ENCODE assay signal across 9 cellular contexts in genomic region chr17:76528528-76529223, GRCh38. TPM values are rescaled to one million over a fixed set of nuclear protein-coding genes. Genes with fewer than 3 reads are reported as not detected.
DNase-seq lines count a peak whose midpoint lies in the region; ATAC-seq, FAIRE-seq and TF ChIP-seq lines count a peak whose summit lies in the region.
"Had no signal": no experiment of that assay in that cellular context is flagged by ENCODE, and none has a peak within 500 bp of the region (broad histone marks: within the 10 kb centered on the region; RNA-seq: fewer than 3 reads in every experiment).

No MANE protein-coding gene starts in this region.

- H3K36me3 Mint-ChIP-seq in activated naive CD8-positive, alpha-beta T cell treated with anti-CD3 and anti-CD28 coated beads, Interleukin-2, amount 50 U/mL, for 24 hours (ENCODE audit: low read depth) = no peaks in the 10 kb centered on the region
- no peaks in the 10 kb centered on the region for H3K36me3 Mint-ChIP-seq in stimulated activated memory B cell treated with anti-CD40 and anti-IgM and Interleukin-4, amounts not matched to agents 10 μg/mL and 1 μg/mL and 100 μg/mL, for 72 hours
- H3K36me3 Mint-ChIP-seq: WTC11 had no signal

- no peaks in the 10 kb centered on the region for H3K9me3 Mint-ChIP-seq in activated naive CD8-positive, alpha-beta T cell treated with anti-CD3 and anti-CD28 coated beads, Interleukin-2, amount 50 U/mL, for 24 hours
- no peaks in the 10 kb centered on the region for H3K9me3 Mint-ChIP-seq in stimulated activated memory B cell treated with anti-CD40 and anti-IgM and Interleukin-4, amounts not matched to agents 10 μg/mL and 1 μg/mL and 100 μg/mL, for 72 hours
- H3K9me3 Mint-ChIP-seq: WTC11 had no signal

- DNase-seq in GM12891 (ENCODE audit: insufficient read length, low spot score) (no peak), left cardiac atrium (peak; percentile 88), nucleus accumbens (lab: John Stamatoyannopoulos, UW) (no peak), head of caudate nucleus (no peak)
- DNase-seq in activated naive CD8-positive, alpha-beta T cell treated with anti-CD3 and anti-CD28 coated beads, Interleukin-2, amount 50 U/mL, for 24 hours = no peak

- peaks cover 2% of the 10 kb centered on the region for H3K27me3 Mint-ChIP-seq in activated naive CD8-positive, alpha-beta T cell treated with anti-CD3 and anti-CD28 coated beads, Interleukin-2, amount 50 U/mL, for 24 hours
- H3K27me3 Mint-ChIP-seq in stimulated activated memory B cell treated with anti-CD40 and anti-IgM and Interleukin-4, amounts not matched to agents 10 μg/mL and 1 μg/mL and 100 μg/mL, for 72 hours = no peaks in the 10 kb centered on the region

- H3K4me3 Mint-ChIP-seq in activated naive CD8-positive, alpha-beta T cell treated with anti-CD3 and anti-CD28 coated beads, Interleukin-2, amount 50 U/mL, for 24 hours = peak overlapping the region; percentile 32
- peak overlapping the region; percentile 68 for H3K4me3 Mint-ChIP-seq in stimulated activated memory B cell treated with anti-CD40 and anti-IgM and Interleukin-4, amounts not matched to agents 10 μg/mL and 1 μg/mL and 100 μg/mL, for 72 hours
- H3K4me3 Mint-ChIP-seq: WTC11 had no signal

- H3K4me1 Mint-ChIP-seq in activated naive CD8-positive, alpha-beta T cell treated with anti-CD3 and anti-CD28 coated beads, Interleukin-2, amount 50 U/mL, for 24 hours = peaks cover 30% of the 10 kb centered on the region
- peaks cover 64% of the 10 kb centered on the region for H3K4me1 Mint-ChIP-seq in stimulated activated memory B cell treated with anti-CD40 and anti-IgM and Interleukin-4, amounts not matched to agents 10 μg/mL and 1 μg/mL and 100 μg/mL, for 72 hours

- intact Hi-C loops in left cardiac atrium (cut with DNase I) = no loop called here
- intact Hi-C loops in head of caudate nucleus (cut with DNase I) = loop anchor here (10.0 kb wide), 1 partner anchor 96 kb away; no protein-coding TSS in a partner anchor

- no peak for ATAC-seq in activated naive CD8-positive, alpha-beta T cell treated with anti-CD3 and anti-CD28 coated beads, Interleukin-2, amount 50 U/mL, for 24 hours
- ATAC-seq in left cardiac atrium = peak; percentile 25 to 49
- ATAC-seq in stimulated activated memory B cell treated with anti-CD40 and anti-IgM and Interleukin-4, amounts not matched to agents 10 μg/mL and 1 μg/mL and 100 μg/mL, for 72 hours = peak; percentile 38
- no peak for ATAC-seq in HG02763 (IDR thresholded peaks at IDR 0.05; ENCODE audit: unreplicated experiment)
- no peak for ATAC-seq in GM18909 (IDR thresholded peaks at IDR 0.05; ENCODE audit: poor library complexity, unreplicated experiment)

- FAIRE-seq in GM12891 (lab: Jason Lieb, UNC) = no peak

- H3K27ac Mint-ChIP-seq in activated naive CD8-positive, alpha-beta T cell treated with anti-CD3 and anti-CD28 coated beads, Interleukin-2, amount 50 U/mL, for 24 hours = peak overlapping the region; percentile 40
- H3K27ac Mint-ChIP-seq in stimulated activated memory B cell treated with anti-CD40 and anti-IgM and Interleukin-4, amounts not matched to agents 10 μg/mL and 1 μg/mL and 100 μg/mL, for 72 hours = peak overlapping the region; percentile 98
- H3K27ac Mint-ChIP-seq: WTC11 had no signal

- TF ChIP-seq POLR2A in GM12891 (IDR thresholded peaks at IDR 0.05; ENCODE audit: low read depth, low read length) = no peak

TF ChIP-seq in GM12891, 5 proteins besides CTCF, POLR2A, EP300 and RAD21:
- no peak for TF ChIP-seq TAF1 (IDR thresholded peaks at IDR 0.05; ENCODE audit: low read depth, low read length)
- TF ChIP-seq SPI1 (IDR thresholded peaks at IDR 0.05; ENCODE audit: low read depth, low read length) = peak; percentile 25; the same call in 1 of the 2 replicates

RNA-seq across cellular contexts. Expression of gene CYGB, which starts 8.8 kb away (rescaled TPM):
- not detected for polyA plus RNA-seq in GM12891 (2012; ENCODE audit: low read depth, missing spikeins)
- 10 to 100 TPM; 45.7 to 70.8 TPM for total RNA-seq in left cardiac atrium

RNA-seq across cellular contexts. Expression of gene PRCD, which starts 11.2 kb away (rescaled TPM):
- 0.23 TPM for polyA plus RNA-seq in GM12891 (2012; ENCODE audit: low read depth, missing spikeins)
- total RNA-seq in left cardiac atrium = 1 to 10 TPM; 5.5 to 7.7 TPM

RNA-seq across cellular contexts. Expression of gene RHBDF2, which starts 27.5 kb away (rescaled TPM):
- 11.8 TPM for polyA plus RNA-seq in GM12891 (2012; ENCODE audit: low read depth, missing spikeins)
- 10 to 100 TPM; 16.0 to 18.9 TPM for total RNA-seq in left cardiac atrium

RNA-seq across cellular contexts. Expression of gene ST6GALNAC2, which starts 57.0 kb away (rescaled TPM):
- polyA plus RNA-seq in GM12891 (2012; ENCODE audit: low read depth, missing spikeins) = 0.13 TPM
- total RNA-seq in left cardiac atrium = 1 to 10 TPM; 5.0 to 5.1 TPM
- total RNA-seq: WTC11 had no signal

Comparison
In these comparisons a context has a peak if more than half of its experiments do, and no peak if none do; other contexts are left out.
1. ATAC-seq: peak in left cardiac atrium (2 of 2) and stimulated activated memory B cell treated with anti-CD40 and anti-IgM and Interleukin-4, amounts not matched to agents 10 μg/mL and 1 μg/mL and 100 μg/mL, for 72 hours (single experiment); none in activated naive CD8-positive, alpha-beta T cell treated with anti-CD3 and anti-CD28 coated beads, Interleukin-2, amount 50 U/mL, for 24 hours (single experiment), HG02763 (single experiment) and GM18909 (single experiment).